In the genomic region with DNA sequence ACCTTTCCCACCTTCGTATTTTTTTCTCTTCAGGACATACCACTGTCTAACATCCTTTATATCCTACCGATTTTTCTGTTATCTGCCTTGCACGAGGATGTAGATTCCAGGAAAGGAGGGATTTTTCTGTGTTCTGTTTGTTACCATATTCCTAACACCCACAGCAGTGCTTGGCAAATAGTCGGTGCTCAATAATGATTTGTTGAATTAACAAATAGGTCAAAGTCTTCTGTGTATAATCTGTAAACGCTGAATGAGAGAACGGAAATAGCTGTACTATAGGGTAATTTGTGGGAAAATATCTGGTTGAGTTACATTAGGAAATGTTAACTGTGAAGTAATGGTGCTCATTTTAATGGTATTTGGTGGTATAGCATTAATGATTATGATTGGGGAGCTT, we compare ENCODE assay signal across 20 cellular contexts.
"Had no signal": no experiment of that assay in that cellular context is flagged by ENCODE, and none has a peak within 500 bp of the region (broad histone marks: within the 10 kb centered on the region; RNA-seq: fewer than 3 reads in every experiment).

No MANE protein-coding gene starts in this region.

- H3K4me1 ChIP-seq: left lung, parathyroid adenoma had no signal

- H3K9me3 Mint-ChIP-seq: neural crest cell; stimulated activated effector memory CD8-positive, alpha-beta T cell treated with anti-CD3 and anti-CD28 coated beads, Interleukin-12 subunit alpha, Interleukin-12 subunit beta, amount 100 ng/mL, for 72 hours had no signal

- ATAC-seq: esophagus mucosa; foreskin keratinocyte; left lung; stimulated activated effector memory CD8-positive, alpha-beta T cell treated with anti-CD3 and anti-CD28 coated beads, Interleukin-12 subunit alpha, Interleukin-12 subunit beta, amount 100 ng/mL, for 72 hours had no signal

- H3K79me2 ChIP-seq: parathyroid adenoma had no signal

- H3K36me3 Mint-ChIP-seq: activated naive CD8-positive, alpha-beta T cell; stimulated activated effector memory CD8-positive, alpha-beta T cell treated with anti-CD3 and anti-CD28 coated beads, Interleukin-12 subunit alpha, Interleukin-12 subunit beta, amount 100 ng/mL, for 72 hours had no signal

- H3K36me3 ChIP-seq: left lung, tibial artery, uterus had no signal

- DNase-seq: activated CD4-positive, alpha-beta T cell treated with anti-CD3 and anti-CD28 coated beads for 1 hour; activated CD8-positive, alpha-beta memory T cell treated with anti-CD3 and anti-CD28 coated beads for 24 hours; activated effector memory CD4-positive, alpha-beta T cell treated with anti-CD3 and anti-CD28 coated beads, Interleukin-2, amount 50 U/mL, for 16 hours; amygdala; brain microvascular endothelial cell; dorsolateral prefrontal cortex; foreskin keratinocyte; head of caudate nucleus; left lung; mesenchymal stem cell; retina; T-helper 9 cell; tibial artery; uterus had no signal

- H3K27ac ChIP-seq: brain microvascular endothelial cell, foreskin keratinocyte, left lung, parathyroid adenoma, tibial artery, uterus had no signal

- H3K27ac Mint-ChIP-seq: activated naive CD8-positive, alpha-beta T cell; stimulated activated effector memory CD8-positive, alpha-beta T cell treated with anti-CD3 and anti-CD28 coated beads, Interleukin-12 subunit alpha, Interleukin-12 subunit beta, amount 100 ng/mL, for 72 hours had no signal

- H3K9me3 ChIP-seq: left lung, tibial artery, uterus had no signal

- H2AFZ ChIP-seq: parathyroid adenoma had no signal

- H3K4me3 Mint-ChIP-seq: activated naive CD8-positive, alpha-beta T cell; neural crest cell; stimulated activated effector memory CD8-positive, alpha-beta T cell treated with anti-CD3 and anti-CD28 coated beads, Interleukin-12 subunit alpha, Interleukin-12 subunit beta, amount 100 ng/mL, for 72 hours had no signal

- H3K4me3 ChIP-seq: dorsolateral prefrontal cortex, left lung, skin epidermis, tibial artery, uterus had no signal

- H3K27me3 Mint-ChIP-seq: activated naive CD8-positive, alpha-beta T cell had no signal

- H3K27me3 ChIP-seq: brain microvascular endothelial cell, dorsolateral prefrontal cortex, left lung, tibial artery had no signal
